Comparison of ENCODE assay signal across 23 cellular contexts in genomic region chr1:25073640-25074270, GRCh38.
"Had no signal": no experiment of that assay in that cellular context is flagged by ENCODE, and none has a peak within 500 bp of the region (broad histone marks: within the 10 kb centered on the region; RNA-seq: fewer than 3 reads in every experiment).

No MANE protein-coding gene starts in this region.

- H3K9me3 ChIP-seq: thyroid gland had no signal

- H3K4me3 ChIP-seq: left ventricle myocardium inferior, thyroid gland had no signal

- H3K4me3 Mint-ChIP-seq: activated B cell treated with CpG ODN at 0.5 μM for 24 hours; activated CD4-positive, alpha-beta T cell treated with anti-CD3 and anti-CD28 coated beads, Interleukin-2, amount 10 ng/mL, durations not matched to agents 24 days and 14 days; activated CD8-positive, alpha-beta memory T cell treated with anti-CD3 and anti-CD28 coated beads, Interleukin-2, amount 10 ng/mL, durations not matched to agents 7 days and 5 days; activated CD8-positive, alpha-beta T cell treated with anti-CD3 and anti-CD28 coated beads for 36 hours; activated naive CD8-positive, alpha-beta T cell treated with anti-CD3 and anti-CD28 coated beads, Interleukin-2, amount 50 U/mL, for 24 hours; activated T-helper 1 cell treated with anti-CD3 and anti-CD28 coated beads, Interleukin-12 subunit alpha, Interleukin-12 subunit beta, Interleukin-2, Interleukin-4 antibody, amounts not matched to agents 30 ng/mL and 10 ng/mL and 1 ng/mL, durations not matched to agents 14 hours and 24 hours and 36 hours; nephron; stimulated activated naive CD8-positive, alpha-beta T cell treated with anti-CD3 and anti-CD28 coated beads, Interleukin-15, Interleukin-2, amounts not matched to agents 100 ng/mL and 50 ng/mL, for 24 hours; T-helper 17 cell had no signal

- DNase-seq: activated B cell treated with CpG ODN at 0.5 μM for 24 hours; activated CD4-positive, alpha-beta T cell treated with anti-CD3 and anti-CD28 coated beads, Interleukin-2, amount 10 ng/mL, durations not matched to agents 24 days and 14 days; activated CD8-positive, alpha-beta memory T cell treated with anti-CD3 and anti-CD28 coated beads, Interleukin-2, amount 10 ng/mL, durations not matched to agents 7 days and 5 days; activated CD8-positive, alpha-beta T cell treated with anti-CD3 and anti-CD28 coated beads for 36 hours; activated gamma-delta T cell; activated naive CD4-positive, alpha-beta T cell treated with anti-CD3 and anti-CD28 coated beads, Interleukin-2, amount 50 U/mL, for 16 hours; activated naive CD8-positive, alpha-beta T cell treated with anti-CD3 and anti-CD28 coated beads, Interleukin-2, amount 50 U/mL, for 24 hours; effector CD4-positive, alpha-beta T cell; erythroblast; foreskin keratinocyte; left ventricle myocardium inferior; mammary epithelial cell; midbrain; nucleus accumbens; stimulated activated CD4-positive, alpha-beta T cell treated with anti-CD3 and anti-CD28 coated beads, Interleukin-4, amount 100 ng/mL, for 24 hours; substantia nigra; SW 1271; T-helper 17 cell; thyroid gland had no signal

- H3K4me1 ChIP-seq: foreskin keratinocyte, left ventricle myocardium inferior, parathyroid adenoma, thyroid gland had no signal

- H3K79me2 ChIP-seq: parathyroid adenoma had no signal

- ATAC-seq: activated CD8-positive, alpha-beta memory T cell treated with anti-CD3 and anti-CD28 coated beads, Interleukin-2, amount 10 ng/mL, durations not matched to agents 7 days and 5 days; activated CD8-positive, alpha-beta T cell treated with anti-CD3 and anti-CD28 coated beads for 36 hours; activated naive CD8-positive, alpha-beta T cell treated with anti-CD3 and anti-CD28 coated beads, Interleukin-2, amount 50 U/mL, for 24 hours; foreskin keratinocyte; T-helper 17 cell had no signal

- H3K4me1 Mint-ChIP-seq: activated B cell treated with CpG ODN at 0.5 μM for 24 hours; activated CD4-positive, alpha-beta T cell treated with anti-CD3 and anti-CD28 coated beads, Interleukin-2, amount 10 ng/mL, durations not matched to agents 24 days and 14 days; activated CD8-positive, alpha-beta memory T cell treated with anti-CD3 and anti-CD28 coated beads, Interleukin-2, amount 10 ng/mL, durations not matched to agents 7 days and 5 days; activated naive CD8-positive, alpha-beta T cell treated with anti-CD3 and anti-CD28 coated beads, Interleukin-2, amount 50 U/mL, for 24 hours; nephron had no signal

- H3K27ac Mint-ChIP-seq: activated B cell treated with CpG ODN at 0.5 μM for 24 hours; activated CD4-positive, alpha-beta T cell treated with anti-CD3 and anti-CD28 coated beads, Interleukin-2, amount 10 ng/mL, durations not matched to agents 24 days and 14 days; activated CD8-positive, alpha-beta memory T cell treated with anti-CD3 and anti-CD28 coated beads, Interleukin-2, amount 10 ng/mL, durations not matched to agents 7 days and 5 days; activated CD8-positive, alpha-beta T cell treated with anti-CD3 and anti-CD28 coated beads for 36 hours; activated naive CD8-positive, alpha-beta T cell treated with anti-CD3 and anti-CD28 coated beads, Interleukin-2, amount 50 U/mL, for 24 hours; activated T-helper 1 cell treated with anti-CD3 and anti-CD28 coated beads, Interleukin-12 subunit alpha, Interleukin-12 subunit beta, Interleukin-2, Interleukin-4 antibody, amounts not matched to agents 30 ng/mL and 10 ng/mL and 1 ng/mL, durations not matched to agents 14 hours and 24 hours and 36 hours; nephron; stimulated activated naive CD8-positive, alpha-beta T cell treated with anti-CD3 and anti-CD28 coated beads, Interleukin-15, Interleukin-2, amounts not matched to agents 100 ng/mL and 50 ng/mL, for 24 hours; T-helper 17 cell had no signal

- H3K27me3 Mint-ChIP-seq: activated B cell treated with CpG ODN at 0.5 μM for 24 hours; activated CD8-positive, alpha-beta T cell treated with anti-CD3 and anti-CD28 coated beads for 36 hours; activated naive CD8-positive, alpha-beta T cell treated with anti-CD3 and anti-CD28 coated beads, Interleukin-2, amount 50 U/mL, for 24 hours; stimulated activated naive CD8-positive, alpha-beta T cell treated with anti-CD3 and anti-CD28 coated beads, Interleukin-15, Interleukin-2, amounts not matched to agents 100 ng/mL and 50 ng/mL, for 24 hours; T-helper 17 cell had no signal

- H3K27ac ChIP-seq: foreskin keratinocyte, left ventricle myocardium inferior, parathyroid adenoma, thyroid gland had no signal

- H3K36me3 ChIP-seq: left ventricle myocardium inferior, thyroid gland had no signal

- H3K9ac ChIP-seq: parathyroid adenoma had no signal

- H2AFZ ChIP-seq: parathyroid adenoma had no signal

- H3K27me3 ChIP-seq: foreskin keratinocyte, thyroid gland had no signal
